In the genomic region with DNA sequence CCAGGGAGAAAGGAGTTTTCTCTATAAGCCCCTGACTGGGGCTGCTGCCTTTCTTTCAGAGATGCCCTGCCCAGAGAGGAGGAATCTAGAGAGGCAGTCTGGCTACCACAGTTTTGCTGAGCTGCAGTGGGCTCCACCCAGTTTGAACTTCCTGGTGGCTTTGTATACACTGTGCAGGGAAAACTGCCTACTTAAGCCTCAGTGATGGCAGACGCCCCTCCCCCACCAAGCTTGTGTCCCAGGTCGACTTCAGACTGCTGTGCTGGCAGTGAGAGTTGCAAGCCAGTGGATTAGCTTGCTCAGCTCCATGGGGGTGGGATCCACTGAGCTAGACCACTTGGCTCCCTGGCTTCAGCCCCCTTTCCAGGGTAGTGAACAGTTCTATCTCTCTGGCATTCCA, we compare ENCODE assay signal across 15 cellular contexts. TPM values are rescaled to one million over a fixed set of nuclear protein-coding genes. Genes with fewer than 3 reads are reported as not detected.
DNase-seq lines count a peak whose midpoint lies in the region; TF ChIP-seq lines count a peak whose summit lies in the region.
"Not testable (repeated sequence)": the region's sequence is repeated elsewhere in the genome, so short reads cannot be mapped to it uniquely, and the experiment has no call there.
"Had no signal": no experiment of that assay in that cellular context is flagged by ENCODE, and none has a peak within 500 bp of the region (broad histone marks: within the 10 kb centered on the region; RNA-seq: fewer than 3 reads in every experiment).

No MANE protein-coding gene starts in this region.

- not testable (repeated sequence) for H3K9me2 ChIP-seq in hepatocyte (replicated peaks; ENCODE audit: insufficient read depth)

- not testable (repeated sequence) for H3K27me3 ChIP-seq in KMS-11 (ENCODE audit: insufficient read depth, low read depth); hepatocyte; mesendoderm (ENCODE audit: insufficient read depth, low read length, poor library complexity); stomach

- H3K9me3 ChIP-seq in hepatocyte (ENCODE audit: low read depth) = not testable (repeated sequence)
- H3K9me3 ChIP-seq in stomach = peaks cover 0 to 19% (median 12%) of the 10 kb centered on the region in 4 donors

- peak overlapping the region; percentile 18; the same call in 1 of the 2 replicates for H2AFZ ChIP-seq in KMS-11 (ENCODE audit: low read depth)
- not testable (repeated sequence) for H2AFZ ChIP-seq in hepatocyte

- TF ChIP-seq POLR2A in stomach (IDR thresholded peaks at IDR 0.05) = not testable (repeated sequence)

- H2AK5ac ChIP-seq in mesendoderm (ENCODE audit: low read length) = not testable (repeated sequence)

- DNase-seq in DMS153 (lab: John Stamatoyannopoulos, UW) (peak; percentile 66), NCI-H345 (lab: John Stamatoyannopoulos, UW) (peak; percentile 11), RPMI8226 (peak; percentile 85), hepatocyte (ENCODE audit: low spot score) (peak; percentile 84), mesendoderm (peak; percentile 37), stomach (peak; percentile 67)
- DNase-seq in activated CD4-positive, alpha-beta memory T cell treated with anti-CD3 and anti-CD28 coated beads, Interleukin-2, amount 10 ng/mL, durations not matched to agents 7 days and 5 days = peak; percentile 36

- TF ChIP-seq EP300 in stomach (IDR thresholded peaks at IDR 0.05) = not testable (repeated sequence)

- not testable (repeated sequence) for H4K5ac ChIP-seq in mesendoderm (ENCODE audit: low read length)

- not testable (repeated sequence) for H3K79me1 ChIP-seq in mesendoderm (ENCODE audit: low read length)

- peaks cover 11% of the 10 kb centered on the region for H3K4me1 ChIP-seq in KMS-11 (ENCODE audit: low read depth, poor library complexity, severe bottlenecking)
- H3K4me1 ChIP-seq in hepatocyte (ENCODE audit: insufficient read depth); mesendoderm (ENCODE audit: control insufficient read depth, low read depth, low read length); stomach: not testable (repeated sequence)

- peaks cover 14% of the 10 kb centered on the region for H3K4me1 Mint-ChIP-seq in activated CD4-positive, alpha-beta memory T cell treated with anti-CD3 and anti-CD28 coated beads, Interleukin-2, amount 10 ng/mL, durations not matched to agents 7 days and 5 days

- H3K36me3 Mint-ChIP-seq in activated CD4-positive, alpha-beta memory T cell treated with anti-CD3 and anti-CD28 coated beads, Interleukin-2, amount 10 ng/mL, durations not matched to agents 7 days and 5 days (ENCODE audit: low read depth) = peaks cover 17% of the 10 kb centered on the region

- H3K23ac ChIP-seq in mesendoderm (ENCODE audit: low read length) = not testable (repeated sequence)

- not testable (repeated sequence) for H3K18ac ChIP-seq in mesendoderm (ENCODE audit: low read length)

- H3K4me3 Mint-ChIP-seq in activated CD4-positive, alpha-beta memory T cell treated with anti-CD3 and anti-CD28 coated beads, Interleukin-2, amount 10 ng/mL, durations not matched to agents 7 days and 5 days = not testable (repeated sequence)

- not testable (repeated sequence) for H4K8ac ChIP-seq in mesendoderm (ENCODE audit: low read depth, low read length)

- not testable (repeated sequence) for H3K36me3 ChIP-seq in KMS-11 (ENCODE audit: insufficient read depth); hepatocyte (replicated peaks; ENCODE audit: insufficient read depth, low read depth); mesendoderm (ENCODE audit: control insufficient read depth, insufficient read depth, low read length); stomach

- H2BK120ac ChIP-seq in mesendoderm (ENCODE audit: low read depth, low read length) = not testable (repeated sequence)

- CTCF ChIA-PET in activated CD4-positive, alpha-beta memory T cell treated with anti-CD3 and anti-CD28 coated beads, Interleukin-2, amount 10 ng/mL, durations not matched to agents 7 days and 5 days (lab: Charles Lee) = interaction anchor here (2.3 kb wide), 1 partner anchor 10 kb away, joined by 8 read pairs; no protein-coding TSS in a partner anchor

- peak overlapping the region; percentile 17; the same call in 1 of the 2 replicates for H3K4me2 ChIP-seq in KMS-11
- H3K4me2 ChIP-seq in hepatocyte; mesendoderm (ENCODE audit: low read length): not testable (repeated sequence)

- intact Hi-C loops in stomach (cut with DNase I; ENCODE audit: low total_unique reads) = not testable (repeated sequence)

- H2BK15ac ChIP-seq in mesendoderm (replicated peaks; ENCODE audit: low read depth) = not testable (repeated sequence)

- H3K79me2 ChIP-seq in KMS-11 (ENCODE audit: insufficient read depth, low read depth); hepatocyte; mesendoderm (ENCODE audit: control insufficient read depth, insufficient read depth, low read length): not testable (repeated sequence)

- H4K20me1 ChIP-seq in KMS-11 (ENCODE audit: insufficient read depth); hepatocyte (ENCODE audit: insufficient read depth, poor library complexity, severe bottlenecking): not testable (repeated sequence)

- H3K4ac ChIP-seq in mesendoderm (ENCODE audit: low read depth, low read length) = not testable (repeated sequence)

- not testable (repeated sequence) for TF ChIP-seq CTCF in KMS-11 (conservative IDR thresholded peaks at IDR 0.05; ENCODE audit: low read depth, low read length); hepatocyte (IDR thresholded peaks at IDR 0.05; ENCODE audit: poor library complexity); stomach (IDR thresholded peaks at IDR 0.05)

- not testable (repeated sequence) for H2BK5ac ChIP-seq in mesendoderm (ENCODE audit: low read length)

- not testable (repeated sequence) for H3K27ac ChIP-seq in KMS-11; mesendoderm (ENCODE audit: low read depth, low read length); stomach
- H3K27ac ChIP-seq in hepatocyte = peak overlapping the region; percentile 37

- H3K9ac ChIP-seq in KMS-11; mesendoderm (ENCODE audit: low read length): not testable (repeated sequence)

- H3K9me3 Mint-ChIP-seq in activated CD4-positive, alpha-beta memory T cell treated with anti-CD3 and anti-CD28 coated beads, Interleukin-2, amount 10 ng/mL, durations not matched to agents 7 days and 5 days = peaks cover 19% of the 10 kb centered on the region

- H3K56ac ChIP-seq in mesendoderm (ENCODE audit: low read length) = not testable (repeated sequence)

- POLR2A ChIA-PET in activated CD4-positive, alpha-beta memory T cell treated with anti-CD3 and anti-CD28 coated beads, Interleukin-2, amount 10 ng/mL, durations not matched to agents 7 days and 5 days (lab: Charles Lee) = interaction anchor here (0.9 to 1.1 kb wide), 3 partner anchors 38 to 168 kb away, joined by 3 to 6 read pairs (median 3); partner anchors contain the start of gene LCP1

- not testable (repeated sequence) for H3K4me3 ChIP-seq in KMS-11 (IDR thresholded peaks at IDR 0.05; ENCODE audit: insufficient read depth, low read depth, low read length); hepatocyte; mesendoderm (ENCODE audit: low read length); stomach

- not testable (repeated sequence) for H3K27ac Mint-ChIP-seq in activated CD4-positive, alpha-beta memory T cell treated with anti-CD3 and anti-CD28 coated beads, Interleukin-2, amount 10 ng/mL, durations not matched to agents 7 days and 5 days

- WGBS in hepatocyte (ENCODE audit: low lambda C conversion rate, missing lambda C conversion rate) = 7% methylated on average over 2 of the region's 2 CpGs
- WGBS in mesendoderm (ENCODE audit: extremely low coverage, insufficient coverage, low lambda C conversion rate) = no CpG with 5 or more reads among the region's 2 CpGs
- 2 to 13% (median 8%) methylated on average over 2 of the region's 2 CpGs; no CpG with 5 or more reads in 1 of the 5 donors for WGBS in stomach, 5 donors

- peaks cover 16% of the 10 kb centered on the region for H3K27me3 Mint-ChIP-seq in activated CD4-positive, alpha-beta memory T cell treated with anti-CD3 and anti-CD28 coated beads, Interleukin-2, amount 10 ng/mL, durations not matched to agents 7 days and 5 days

RNA-seq across cellular contexts. Expression of gene LRRC63, which starts 8.5 kb away (rescaled TPM):
- total RNA-seq in activated CD4-positive, alpha-beta memory T cell treated with anti-CD3 and anti-CD28 coated beads, Interleukin-2, amount 10 ng/mL, durations not matched to agents 7 days and 5 days = 1 to 10 TPM in 1 of 2 experiments, under 1 TPM in 1; 0.83 to 1.1 TPM
- 0.68 TPM in 1 of 2 replicates, not detected in the other for total RNA-seq in hepatocyte
- polyA plus RNA-seq in hepatocyte = 0.21 TPM in 1 of 2 replicates, not detected in the other
- 0.03 TPM for polyA plus RNA-seq in mesendoderm (2013, experiment 1 of 2)
- 0.04 TPM for polyA plus RNA-seq in mesendoderm (2013, experiment 2 of 2)
- under 1 TPM in 1 of 5 donors, not detected in 4; 0.73 TPM for total RNA-seq in stomach
- polyA plus RNA-seq in stomach = not detected
- total RNA-seq: astrocyte, endodermal cell, esophagus mucosa, H9, osteoblast, SJSA1 had no signal
- polyA plus RNA-seq: BJ had no signal

RNA-seq across cellular contexts. Expression of gene LCP1, which starts 38.3 kb away (rescaled TPM):
- 1,000 to 10,000 TPM; 1,272 to 1,280 TPM for total RNA-seq in activated CD4-positive, alpha-beta memory T cell treated with anti-CD3 and anti-CD28 coated beads, Interleukin-2, amount 10 ng/mL, durations not matched to agents 7 days and 5 days
- total RNA-seq in hepatocyte (30.6 and 31.5 TPM in 2 replicates), stomach (10 to 100 TPM in 4 of 5 donors, not detected in 1; 12.8 to 44.6 (median 33.0) TPM)
- polyA plus RNA-seq in hepatocyte (17.7 and 18.9 TPM in 2 replicates), stomach (10 to 100 TPM; 10.6 to 20.0 (median 14.1) TPM)
- 20.9 TPM for polyA plus RNA-seq in mesendoderm (2013, experiment 1 of 2)
- polyA plus RNA-seq in mesendoderm (2013, experiment 2 of 2) = 22.8 TPM

Comparison
In these comparisons a context has a peak if more than half of its experiments do, and no peak if none do; other contexts are left out.
1. DNase-seq: peak in every context shown above with its lines; median percentile 85 in RPMI8226; 84 in hepatocyte; 67 in stomach; 66 in DMS153; 37 in mesendoderm; 36 in activated CD4-positive, alpha-beta memory T cell treated with anti-CD3 and anti-CD28 coated beads, Interleukin-2, amount 10 ng/mL, durations not matched to agents 7 days and 5 days; 11 in NCI-H345.
2. RNA of gene LCP1, which starts 38.3 kb away (total RNA-seq): 1,272 to 1,280 TPM in activated CD4-positive, alpha-beta memory T cell treated with anti-CD3 and anti-CD28 coated beads, Interleukin-2, amount 10 ng/mL, durations not matched to agents 7 days and 5 days; 30.6 to 31.5 TPM in hepatocyte and 12.8 to 44.6 TPM in stomach; every median in the first group is over 10 times any median in the second.